ENCODE assay signal across 19 cellular contexts in genomic region chr10:79095316-79095715, GRCh38. TPM values are rescaled to one million over a fixed set of nuclear protein-coding genes. Genes with fewer than 3 reads are reported as not detected.
DNase-seq lines count a peak whose midpoint lies in the region; ATAC-seq and TF ChIP-seq lines count a peak whose summit lies in the region.
"Had no signal": no experiment of that assay in that cellular context is flagged by ENCODE, and none has a peak within 500 bp of the region (broad histone marks: within the 10 kb centered on the region; RNA-seq: fewer than 3 reads in every experiment).

No MANE protein-coding gene starts in this region.

- peak overlapping the region; percentile 50 for H3K27ac ChIP-seq in cardiac muscle cell
- no peak overlapping the region for H3K27ac ChIP-seq in endodermal cell (ENCODE audit: low read depth, low read length)
- H3K27ac ChIP-seq in mucosa of rectum (ENCODE audit: low read depth in 2 of 2, low read length in 2 of 2) = peak overlapping the region; percentile 91 to 93
- peak overlapping the region; percentile 60 to 83 (median 78) for H3K27ac ChIP-seq in upper lobe of left lung

- H3K27me3 ChIP-seq in cardiac muscle cell (no peaks in the 10 kb centered on the region), endodermal cell (ENCODE audit: control insufficient read depth, insufficient read depth, low read length, poor library complexity, severe bottlenecking) (no peaks in the 10 kb centered on the region), mucosa of rectum (ENCODE audit: control insufficient read depth in 2 of 2, insufficient read depth in 2 of 2, low read length in 2 of 2) (no peaks in the 10 kb centered on the region), upper lobe of left lung (no peaks in the 10 kb centered on the region)

- ATAC-seq in left cardiac atrium (no peak), upper lobe of left lung (ENCODE audit: low FRiP score in 2 of 2) (no peak), GM18519 (IDR thresholded peaks at IDR 0.05; ENCODE audit: low FRiP score, unreplicated experiment) (no peak), HG03342 (IDR thresholded peaks at IDR 0.05; ENCODE audit: unreplicated experiment) (no peak)
- ATAC-seq: activated CD8-positive, alpha-beta T cell treated with anti-CD3 and anti-CD28 coated beads, Interleukin-2, amount 10 ng/mL, durations not matched to agents 7 days and 5 days had no signal

- peak overlapping the region; percentile 90 for H3K27ac Mint-ChIP-seq in endodermal cell
- H3K27ac Mint-ChIP-seq: activated B cell treated with CpG ODN at 0.5 μM for 24 hours; activated CD8-positive, alpha-beta T cell treated with anti-CD3 and anti-CD28 coated beads, Interleukin-2, amount 10 ng/mL, durations not matched to agents 7 days and 5 days had no signal

- H3K4me1 Mint-ChIP-seq in endodermal cell = peaks cover 80% of the 10 kb centered on the region

- intact Hi-C loops in left cardiac atrium (cut with DNase I) (no loop called here), posterior vena cava (cut with DNase I) (no loop called here)

- H3K36me3 Mint-ChIP-seq in endodermal cell (ENCODE audit: low read depth) = peaks cover 8% of the 10 kb centered on the region
- H3K36me3 Mint-ChIP-seq: CD4-positive, CD25-positive, alpha-beta regulatory T cell had no signal

- TF ChIP-seq CTCF in cardiac muscle cell (IDR thresholded peaks at IDR 0.05; ENCODE audit: low read depth, low read length) (no peak), endodermal cell (conservative IDR thresholded peaks at IDR 0.05) (no peak), upper lobe of left lung (IDR thresholded peaks at IDR 0.05) (no peak)

- H3K9ac ChIP-seq in endodermal cell (ENCODE audit: extremely low read depth, low read length, poor library complexity, severe bottlenecking) (no peak overlapping the region), mucosa of rectum (ENCODE audit: low read depth in 1 of 2, low read length in 2 of 2) (peak overlapping the region in 1 of 2 donors; percentile 28)

- H3K36me3 ChIP-seq in cardiac muscle cell (no peaks in the 10 kb centered on the region), endodermal cell (ENCODE audit: control insufficient read depth, insufficient read depth, low read length) (peaks cover 5% of the 10 kb centered on the region), mucosa of rectum (ENCODE audit: control insufficient read depth in 2 of 2, insufficient read depth in 2 of 2, low read length in 2 of 2) (no peaks in the 10 kb centered on the region), upper lobe of left lung (no peaks in the 10 kb centered on the region)

- no peak overlapping the region for H3K4me3 Mint-ChIP-seq in endodermal cell
- H3K4me3 Mint-ChIP-seq: activated B cell treated with CpG ODN at 0.5 μM for 24 hours; activated CD8-positive, alpha-beta T cell treated with anti-CD3 and anti-CD28 coated beads, Interleukin-2, amount 10 ng/mL, durations not matched to agents 7 days and 5 days; CD4-positive, CD25-positive, alpha-beta regulatory T cell; T-helper 1 cell treated with Interleukin-12 subunit alpha and Interleukin-12 subunit beta and Interleukin-4 antibody, amounts not matched to agents 30 μg/mL and 1 μg/mL, for 36 hours had no signal

- H3K27me3 Mint-ChIP-seq in endodermal cell (ENCODE audit: insufficient read depth) = no peaks in the 10 kb centered on the region
- H3K27me3 Mint-ChIP-seq: CD4-positive, CD25-positive, alpha-beta regulatory T cell had no signal

- no peak for TF ChIP-seq EP300 in upper lobe of left lung (IDR thresholded peaks at IDR 0.05)

- no peak for TF ChIP-seq POLR2A in upper lobe of left lung (IDR thresholded peaks at IDR 0.05)

- DNase-seq in cardiac muscle cell (ENCODE audit: low read depth in 1 of 2, low spot score in 1 of 2) = no peak
- DNase-seq in left cardiac atrium = no peak
- DNase-seq in endodermal cell = no peak
- DNase-seq in upper lobe of left lung = no peak
- DNase-seq in posterior vena cava (ENCODE audit: low spot score) = no peak
- DNase-seq: activated B cell treated with CpG ODN at 0.5 μM for 24 hours; activated CD8-positive, alpha-beta T cell treated with anti-CD3 and anti-CD28 coated beads, Interleukin-2, amount 10 ng/mL, durations not matched to agents 7 days and 5 days; CD4-positive, CD25-positive, alpha-beta regulatory T cell; central memory CD4-positive, alpha-beta T cell; NCI-H1092; NCI-H524 treated with DMSO at 0.1 percent for 48 hours; retina; SHP77; stimulated activated CD4-positive, alpha-beta T cell treated with anti-CD3 and anti-CD28 coated beads, Interleukin-2, amount 100 ng/mL, for 24 hours had no signal

- H3K4me3 ChIP-seq in cardiac muscle cell (no peak overlapping the region), endodermal cell (ENCODE audit: low read length) (no peak overlapping the region), mucosa of rectum (ENCODE audit: low read length in 2 of 2) (no peak overlapping the region), upper lobe of left lung (no peak overlapping the region)

- peaks cover 45% of the 10 kb centered on the region for H3K4me1 ChIP-seq in cardiac muscle cell (ENCODE audit: low read depth)
- peaks cover 21% of the 10 kb centered on the region for H3K4me1 ChIP-seq in endodermal cell (ENCODE audit: control insufficient read depth, insufficient read depth, low read length)
- H3K4me1 ChIP-seq in mucosa of rectum (ENCODE audit: control insufficient read depth in 2 of 2, insufficient read depth in 2 of 2, low read length in 2 of 2) = peaks cover 56 to 74% of the 10 kb centered on the region in 2 donors
- H3K4me1 ChIP-seq in upper lobe of left lung = peaks cover 75 to 96% (median 81%) of the 10 kb centered on the region in 4 donors

- 85 to 86% methylated on average over 8 to 11 of the region's 11 CpGs for WGBS in endodermal cell (ENCODE audit: insufficient coverage in 1 of 2, insufficient read length in 1 of 2), 2 experiments
- WGBS in upper lobe of left lung, 2 donors = 88 to 92% methylated on average over 11 of the region's 11 CpGs

- H3K9me3 ChIP-seq in cardiac muscle cell (ENCODE audit: low read depth) (no peaks in the 10 kb centered on the region), endodermal cell (ENCODE audit: control insufficient read depth, low read length) (no peaks in the 10 kb centered on the region), mucosa of rectum (ENCODE audit: control insufficient read depth in 2 of 2, low read length in 2 of 2) (no peaks in the 10 kb centered on the region), upper lobe of left lung (no peaks in the 10 kb centered on the region)

- no peaks in the 10 kb centered on the region for H3K9me3 Mint-ChIP-seq in endodermal cell
- H3K9me3 Mint-ChIP-seq: activated B cell treated with CpG ODN at 0.5 μM for 24 hours; CD4-positive, CD25-positive, alpha-beta regulatory T cell; neural crest cell; T-helper 1 cell treated with Interleukin-12 subunit alpha and Interleukin-12 subunit beta and Interleukin-4 antibody, amounts not matched to agents 30 μg/mL and 1 μg/mL, for 36 hours had no signal

RNA-seq across cellular contexts. Expression of gene ZMIZ1, which starts 26.6 kb away (rescaled TPM):
- total RNA-seq in cardiac muscle cell (57.1 and 78.8 TPM in 2 replicates), left cardiac atrium (10 to 100 TPM; 51.4 to 58.0 TPM), endodermal cell (10 to 100 TPM; 65.3 to 67.5 TPM), upper lobe of left lung (10 to 100 TPM; 51.0 to 99.2 (median 91.8) TPM), posterior vena cava (10 to 100 TPM; 61.5 to 62.6 TPM)
- 48.2 and 57.7 TPM in 2 replicates for polyA plus RNA-seq in cardiac muscle cell
- polyA plus RNA-seq in endodermal cell (2013, experiment 1 of 2) = 77.5 TPM
- polyA plus RNA-seq in endodermal cell (2013, experiment 2 of 2) = 68.6 TPM
